In genomic region chr7:159113056-159113455, GRCh38 we compare ENCODE assay signal across 1 cellular context.
TF ChIP-seq lines count a peak whose summit lies in the region.

No MANE protein-coding gene starts in this region.

TF ChIP-seq in GM12878, 131 proteins besides CTCF, POLR2A, EP300 and RAD21:
- TF ChIP-seq NFYA (IDR thresholded peaks at IDR 0.05; ENCODE audit: borderline replicate concordance, low read depth, low read length), result no peak
- no peak for TF ChIP-seq ZNF592 (IDR thresholded peaks at IDR 0.05)
- TF ChIP-seq NR2C1 (IDR thresholded peaks at IDR 0.05), result no peak
- no peak for TF ChIP-seq TBL1XR1 (IDR thresholded peaks at IDR 0.05; ENCODE audit: low read depth, low read length)
- TF ChIP-seq ESRRA (IDR thresholded peaks at IDR 0.05; ENCODE audit: low read length), result no peak
- TF ChIP-seq E2F4 (IDR thresholded peaks at IDR 0.05; ENCODE audit: low read depth, low read length), result no peak
- TF ChIP-seq IRF3 (IDR thresholded peaks at IDR 0.05), result no peak
- TF ChIP-seq BACH1 (IDR thresholded peaks at IDR 0.05; ENCODE audit: borderline replicate concordance), result no peak
- TF ChIP-seq HDGF (IDR thresholded peaks at IDR 0.05), result no peak
- TF ChIP-seq MAX (IDR thresholded peaks at IDR 0.05; ENCODE audit: low read depth, low read length), result no peak
- TF ChIP-seq E4F1 (IDR thresholded peaks at IDR 0.05; ENCODE audit: borderline replicate concordance, partially characterized antibody), result no peak
- no peak for TF ChIP-seq TCF7 (IDR thresholded peaks at IDR 0.05; ENCODE audit: borderline replicate concordance)
- no peak for TF ChIP-seq ZNF207 (IDR thresholded peaks at IDR 0.05; ENCODE audit: borderline replicate concordance)
- no peak for TF ChIP-seq YY1 (IDR thresholded peaks at IDR 0.05; ENCODE audit: low read depth, low read length)
- TF ChIP-seq YBX1 (IDR thresholded peaks at IDR 0.05), result no peak
- no peak for TF ChIP-seq ATF3 (IDR thresholded peaks at IDR 0.05; ENCODE audit: borderline replicate concordance, extremely low read depth, low read depth, low read length)
- no peak for TF ChIP-seq RAD51 (IDR thresholded peaks at IDR 0.05)
- no peak for TF ChIP-seq SREBF2 (IDR thresholded peaks at IDR 0.05; ENCODE audit: low read length)
- TF ChIP-seq CEBPB (IDR thresholded peaks at IDR 0.05; ENCODE audit: borderline replicate concordance in 1 of 2, low read depth in 2 of 2, low read length in 2 of 2), result no peak
- TF ChIP-seq BRCA1 (IDR thresholded peaks at IDR 0.05; ENCODE audit: low read depth, low read length), result no peak
